Comparison of ENCODE assay signal across 1 cellular context in genomic region chr14:99479903-99480855, GRCh38.
A peak's percentile ranks its signal among the peaks of the same experiment; 100 is the strongest.
TF ChIP-seq lines count a peak whose summit lies in the region.

No MANE protein-coding gene starts in this region.

TF ChIP-seq in HepG2, 621 proteins besides CTCF, POLR2A, EP300 and RAD21 (continued from another document and continues in another):
- TF ChIP-seq POGK (CRISPR knock-in tag; conservative IDR thresholded peaks at IDR 0.05) (no peak; the same call in 1 of the 2 replicates), ZNF781 (CRISPR knock-in tag; IDR thresholded peaks at IDR 0.05; ENCODE audit: borderline replicate concordance, not compliant biosample characterization) (no peak), KLF6 (CRISPR knock-in tag; IDR thresholded peaks at IDR 0.05) (0 out of 2 replicates have a peak, but pooled peaks have one; percentile 24), SNRNP70 (IDR thresholded peaks at IDR 0.05; ENCODE audit: low read depth, low read length) (no peak), NCOA5 (CRISPR knock-in tag; IDR thresholded peaks at IDR 0.05) (no peak), ZNF17 (CRISPR knock-in tag; IDR thresholded peaks at IDR 0.05) (no peak), TCF7L2 (IDR thresholded peaks at IDR 0.05; ENCODE audit: low read depth, low read length) (no peak), ZNF644 (CRISPR knock-in tag; IDR thresholded peaks at IDR 0.05; ENCODE audit: low read depth) (no peak), CHCHD3 (CRISPR knock-in tag; IDR thresholded peaks at IDR 0.05) (no peak), ZSCAN29 (CRISPR knock-in tag; conservative IDR thresholded peaks at IDR 0.05) (no peak), ZNF816 (CRISPR knock-in tag; IDR thresholded peaks at IDR 0.05; ENCODE audit: borderline replicate concordance) (no peak), KDM5B (CRISPR knock-in tag; IDR thresholded peaks at IDR 0.05; ENCODE audit: borderline replicate concordance) (0 out of 2 replicates have a peak, but pooled peaks have one; percentile 11), ZFY (CRISPR knock-in tag; IDR thresholded peaks at IDR 0.05) (peak; percentile 73), KMT2B (CRISPR knock-in tag; IDR thresholded peaks at IDR 0.05) (no peak), NR2C2 (CRISPR knock-in tag; IDR thresholded peaks at IDR 0.05; ENCODE audit: borderline replicate concordance) (no peak), ZNF777 (CRISPR knock-in tag; IDR thresholded peaks at IDR 0.05) (peak; percentile 39; the same call in 1 of the 2 replicates), ZNF879 (CRISPR knock-in tag; IDR thresholded peaks at IDR 0.05) (no peak), MXD4 (CRISPR knock-in tag; IDR thresholded peaks at IDR 0.05) (0 out of 2 replicates have a peak, but pooled peaks have one; percentile 26), SP2 (CRISPR knock-in tag; IDR thresholded peaks at IDR 0.05) (no peak), GABPB1 (CRISPR knock-in tag; IDR thresholded peaks at IDR 0.05) (no peak; the same call in 1 of the 2 replicates), MAX (IDR thresholded peaks at IDR 0.05) (peak; percentile 59), BCLAF1 (IDR thresholded peaks at IDR 0.05) (no peak), ZNF746 (CRISPR knock-in tag; IDR thresholded peaks at IDR 0.05) (0 out of 2 replicates have a peak, but pooled peaks have one; percentile 12), ZNF609 (CRISPR knock-in tag; IDR thresholded peaks at IDR 0.05; ENCODE audit: borderline replicate concordance) (no peak), ZNF207 (IDR thresholded peaks at IDR 0.05; ENCODE audit: borderline replicate concordance) (no peak), TOE1 (CRISPR knock-in tag; IDR thresholded peaks at IDR 0.05) (no peak), ZNF235 (CRISPR knock-in tag; IDR thresholded peaks at IDR 0.05; ENCODE audit: borderline replicate concordance) (0 out of 2 replicates have a peak, but pooled peaks have one; percentile 21), SMAD9 (CRISPR knock-in tag; IDR thresholded peaks at IDR 0.05) (no peak), YEATS4 (CRISPR knock-in tag; IDR thresholded peaks at IDR 0.05; ENCODE audit: borderline replicate concordance) (peak; percentile 39; the same call in 1 of the 2 replicates), KDM2A (CRISPR knock-in tag; IDR thresholded peaks at IDR 0.05; ENCODE audit: borderline replicate concordance, low read depth) (peak; percentile 34), PHF8 (CRISPR knock-in tag; IDR thresholded peaks at IDR 0.05) (peak; percentile 30), MTA1 (CRISPR knock-in tag; IDR thresholded peaks at IDR 0.05; ENCODE audit: borderline replicate concordance) (no peak), NFE2 (CRISPR knock-in tag; IDR thresholded peaks at IDR 0.05) (no peak), FOXA1 (IDR thresholded peaks at IDR 0.05) (no peak), FOXA1 (CRISPR knock-in tag; IDR thresholded peaks at IDR 0.05) (no peak), ZNF740 (CRISPR knock-in tag; IDR thresholded peaks at IDR 0.05) (no peak), RBM39 (IDR thresholded peaks at IDR 0.05; ENCODE audit: low read depth, low read length, poor library complexity, severe bottlenecking) (no peak), SNAPC5 (CRISPR knock-in tag; IDR thresholded peaks at IDR 0.05; ENCODE audit: borderline replicate concordance) (no peak), SMAD1 (CRISPR knock-in tag; IDR thresholded peaks at IDR 0.05; ENCODE audit: borderline replicate concordance, low read depth) (no peak), ZSCAN31 (CRISPR knock-in tag; IDR thresholded peaks at IDR 0.05; ENCODE audit: low read depth) (no peak), ZNF282 (IDR thresholded peaks at IDR 0.05; ENCODE audit: partially characterized antibody) (no peak), ATF5 (CRISPR knock-in tag; IDR thresholded peaks at IDR 0.05; ENCODE audit: low read depth) (no peak), MTA3 (CRISPR knock-in tag; IDR thresholded peaks at IDR 0.05) (no peak), SETDB1 (CRISPR knock-in tag; IDR thresholded peaks at IDR 0.05; ENCODE audit: borderline replicate concordance) (no peak), POLR2G (IDR thresholded peaks at IDR 0.05; ENCODE audit: low read depth, low read length) (no peak), ZNF292 (CRISPR knock-in tag; IDR thresholded peaks at IDR 0.05; ENCODE audit: borderline replicate concordance, low read depth) (no peak), ZNF800 (CRISPR knock-in tag; IDR thresholded peaks at IDR 0.05) (peak; percentile 81; the same call in 1 of the 2 replicates), ZBTB39 (CRISPR knock-in tag; IDR thresholded peaks at IDR 0.05) (no peak), ZNF24 (IDR thresholded peaks at IDR 0.05) (no peak), SAP130 (CRISPR knock-in tag; IDR thresholded peaks at IDR 0.05; ENCODE audit: low read depth) (peak; percentile 61), ZNF138 (CRISPR knock-in tag; IDR thresholded peaks at IDR 0.05; ENCODE audit: low read depth) (no peak), MED13 (CRISPR knock-in tag; IDR thresholded peaks at IDR 0.05) (0 out of 2 replicates have a peak, but pooled peaks have one; percentile 18), SYNCRIP (IDR thresholded peaks at IDR 0.05; ENCODE audit: insufficient read depth, low read depth, low read length) (no peak), TBP (CRISPR knock-in tag; IDR thresholded peaks at IDR 0.05) (no peak), SIN3A (IDR thresholded peaks at IDR 0.05; ENCODE audit: borderline replicate concordance, low read depth, low read length) (peak; percentile 15; the same call in 1 of the 2 replicates), DNMT1 (CRISPR knock-in tag; IDR thresholded peaks at IDR 0.05) (no peak), SRF (IDR thresholded peaks at IDR 0.05; ENCODE audit: low read depth, low read length) (no peak), KMT2A (CRISPR knock-in tag; IDR thresholded peaks at IDR 0.05) (peak; percentile 85), CEBPG (CRISPR knock-in tag; IDR thresholded peaks at IDR 0.05) (no peak), AKAP8 (CRISPR knock-in tag; IDR thresholded peaks at IDR 0.05) (no peak)
